8 cellular contexts compared by ENCODE assay signal in genomic region chr1:54355931-54356679, GRCh38. TPM values are rescaled to one million over a fixed set of nuclear protein-coding genes. Genes with fewer than 3 reads are reported as not detected.
DNase-seq lines count a peak whose midpoint lies in the region; ATAC-seq and TF ChIP-seq lines count a peak whose summit lies in the region.

No MANE protein-coding gene starts in this region.

- WGBS in stomach, 5 donors = 23 to 47% (median 33%) methylated on average over 31 of the region's 31 CpGs

- peaks cover 6% of the 10 kb centered on the region for H3K36me3 Mint-ChIP-seq in activated CD8-positive, alpha-beta memory T cell treated with anti-CD3 and anti-CD28 coated beads, Interleukin-2, amount 10 ng/mL, durations not matched to agents 7 days and 5 days
- peaks cover 16% of the 10 kb centered on the region for H3K36me3 Mint-ChIP-seq in effector memory CD8-positive, alpha-beta T cell (ENCODE audit: insufficient read depth)

- peaks cover 76 to 100% (median 88%) of the 10 kb centered on the region in 4 donors for H3K4me1 ChIP-seq in stomach

- H3K9me3 ChIP-seq in stomach = no peaks in the 10 kb centered on the region

- peaks cover 43% of the 10 kb centered on the region for H3K4me1 Mint-ChIP-seq in activated CD8-positive, alpha-beta memory T cell treated with anti-CD3 and anti-CD28 coated beads, Interleukin-2, amount 10 ng/mL, durations not matched to agents 7 days and 5 days
- H3K4me1 Mint-ChIP-seq in effector memory CD8-positive, alpha-beta T cell (ENCODE audit: low read depth in 2 of 2) = peaks cover 63 to 65% of the 10 kb centered on the region in 2 donors

- no peak for TF ChIP-seq EP300 in stomach (IDR thresholded peaks at IDR 0.05)

- no peak for DNase-seq in activated CD8-positive, alpha-beta memory T cell treated with anti-CD3 and anti-CD28 coated beads, Interleukin-2, amount 10 ng/mL, durations not matched to agents 7 days and 5 days
- no peak for DNase-seq in activated CD8-positive, alpha-beta memory T cell treated with anti-CD3 and anti-CD28 coated beads, Interleukin-2, amount 50 U/mL, for 48 hours
- DNase-seq in NCI-H82 (lab: John Stamatoyannopoulos, UW) = peak; percentile 90
- DNase-seq in effector memory CD8-positive, alpha-beta T cell = no peak
- DNase-seq in stomach = no peak
- DNase-seq in SHP77 treated with DMSO at 0.1 percent for 48 hours (lab: John Stamatoyannopoulos, UW) = no peak
- no peak for DNase-seq in mucosa of gallbladder (ENCODE audit: low spot score)

- no peak for ATAC-seq in activated CD8-positive, alpha-beta memory T cell treated with anti-CD3 and anti-CD28 coated beads, Interleukin-2, amount 10 ng/mL, durations not matched to agents 7 days and 5 days
- ATAC-seq in effector memory CD8-positive, alpha-beta T cell (replicated peaks) = no peak
- no peak for ATAC-seq in HG02938 (IDR thresholded peaks at IDR 0.05; ENCODE audit: unreplicated experiment)

- no peaks in the 10 kb centered on the region for H3K9me3 Mint-ChIP-seq in activated CD8-positive, alpha-beta memory T cell treated with anti-CD3 and anti-CD28 coated beads, Interleukin-2, amount 10 ng/mL, durations not matched to agents 7 days and 5 days (ENCODE audit: low read depth)
- H3K9me3 Mint-ChIP-seq in effector memory CD8-positive, alpha-beta T cell = no peaks in the 10 kb centered on the region

- H3K4me3 Mint-ChIP-seq in activated CD8-positive, alpha-beta memory T cell treated with anti-CD3 and anti-CD28 coated beads, Interleukin-2, amount 10 ng/mL, durations not matched to agents 7 days and 5 days = peak overlapping the region; percentile 38
- H3K4me3 Mint-ChIP-seq in effector memory CD8-positive, alpha-beta T cell = peak overlapping the region in 1 of 2 donors; percentile 76

- no peak for TF ChIP-seq POLR2A in stomach (IDR thresholded peaks at IDR 0.05)

- no peaks in the 10 kb centered on the region for H3K27me3 ChIP-seq in stomach

- H3K27ac Mint-ChIP-seq in activated CD8-positive, alpha-beta memory T cell treated with anti-CD3 and anti-CD28 coated beads, Interleukin-2, amount 10 ng/mL, durations not matched to agents 7 days and 5 days = no peak overlapping the region
- H3K27ac Mint-ChIP-seq in effector memory CD8-positive, alpha-beta T cell = peak overlapping the region; percentile 86 to 88

- peaks cover 0 to 9% (median 0%) of the 10 kb centered on the region in 4 donors for H3K36me3 ChIP-seq in stomach

- H3K4me3 ChIP-seq in stomach = peak overlapping the region; percentile 5 to 41 (median 16)

- CTCF ChIA-PET in activated CD8-positive, alpha-beta memory T cell treated with anti-CD3 and anti-CD28 coated beads, Interleukin-2, amount 10 ng/mL, durations not matched to agents 7 days and 5 days (lab: Charles Lee) = no interaction called here

- intact Hi-C loops in stomach (cut with DNase I; ENCODE audit: low total_unique reads) = no loop called here

- TF ChIP-seq CTCF in stomach (IDR thresholded peaks at IDR 0.05) = peak in 1 of 7 experiments; percentile 6

- H3K27ac ChIP-seq in stomach = peak overlapping the region; percentile 72 to 82 (median 75)

- no peaks in the 10 kb centered on the region for H3K27me3 Mint-ChIP-seq in activated CD8-positive, alpha-beta memory T cell treated with anti-CD3 and anti-CD28 coated beads, Interleukin-2, amount 10 ng/mL, durations not matched to agents 7 days and 5 days
- H3K27me3 Mint-ChIP-seq in effector memory CD8-positive, alpha-beta T cell = no peaks in the 10 kb centered on the region

RNA-seq across cellular contexts. Expression of gene SSBP3, which starts 50.1 kb away (rescaled TPM):
- 100 to 1,000 TPM in 1 of 2 experiments, 10 to 100 TPM in 1; 88.7 to 116 TPM for total RNA-seq in activated CD8-positive, alpha-beta memory T cell treated with anti-CD3 and anti-CD28 coated beads, Interleukin-2, amount 10 ng/mL, durations not matched to agents 7 days and 5 days
- 10 to 100 TPM in 3 of 5 donors, 1 to 10 TPM in 2; 4.3 to 77.6 (median 20.0) TPM for total RNA-seq in stomach
- polyA plus RNA-seq in stomach = 100 to 1,000 TPM in 1 of 3 donors, 10 to 100 TPM in 2; 37.0 to 100 (median 59.5) TPM
- 110 TPM for total RNA-seq in mucosa of gallbladder
